In genomic region chr5:138653502-138653901, GRCh38 we compare ENCODE assay signal across 9 cellular contexts.
DNase-seq lines count a peak whose midpoint lies in the region; ATAC-seq, FAIRE-seq and TF ChIP-seq lines count a peak whose summit lies in the region.
"Had no signal": no experiment of that assay in that cellular context is flagged by ENCODE, and none has a peak within 500 bp of the region (broad histone marks: within the 10 kb centered on the region; RNA-seq: fewer than 3 reads in every experiment).

No MANE protein-coding gene starts in this region.

- no peaks in the 10 kb centered on the region for H3K27me3 ChIP-seq in BE2C

- no peak for TF ChIP-seq POLR2A in GM12891 (IDR thresholded peaks at IDR 0.05; ENCODE audit: low read depth, low read length)

- H3K36me3 ChIP-seq in BE2C: no peaks in the 10 kb centered on the region

- peak; percentile 44 for TF ChIP-seq CTCF in BE2C (IDR thresholded peaks at IDR 0.05; ENCODE audit: low read depth, low read length)

- H3K4me3 ChIP-seq in BE2C (ENCODE audit: low read depth, low read length): no peak overlapping the region

- DNase-seq in BE2C (no peak), GM12891 (ENCODE audit: insufficient read length, low spot score) (no peak), head of caudate nucleus (peak in 34 of 42 donors; percentile 38 to 84 (median 60)), middle frontal gyrus (ENCODE audit: extremely low spot score, low spot score) (no peak), NCI-H1436 (lab: John Stamatoyannopoulos, UW) (no peak), RCC 7860 (ENCODE audit: low spot score) (no peak)

- no peaks in the 10 kb centered on the region for H3K9me3 ChIP-seq in BE2C

- intact Hi-C loops in head of caudate nucleus (cut with DNase I): no loop called here

- FAIRE-seq in GM12891 (lab: Jason Lieb, UNC) (peak; percentile 87), RCC 7860 (lab: Jason Lieb, UNC) (no peak)
- FAIRE-seq: islet of Langerhans had no signal

- H3K4me1 ChIP-seq in BE2C: peaks cover 26% of the 10 kb centered on the region

- ATAC-seq in SK-N-SH treated with all-trans-retinoic acid at 6 μM for 48 hours (peak; percentile 82), GM21576 (IDR thresholded peaks at IDR 0.05; ENCODE audit: unreplicated experiment) (no peak)

TF ChIP-seq in GM12891, 5 proteins besides CTCF, POLR2A, EP300 and RAD21:
- no peak for TF ChIP-seq POLR2AphosphoS5 (IDR thresholded peaks at IDR 0.05; ENCODE audit: low read depth, low read length)
- no peak for TF ChIP-seq TAF1 (IDR thresholded peaks at IDR 0.05; ENCODE audit: low read depth, low read length)
- TF ChIP-seq PAX5 (IDR thresholded peaks at IDR 0.05; ENCODE audit: insufficient read depth, low read length, severe bottlenecking): no peak
- no peak for TF ChIP-seq SPI1 (IDR thresholded peaks at IDR 0.05; ENCODE audit: low read depth, low read length)
- TF ChIP-seq POU2F2 (IDR thresholded peaks at IDR 0.05; ENCODE audit: low read depth, low read length): peak; percentile 57; the same call in 1 of the 2 replicates

TF ChIP-seq in SK-N-SH treated with all-trans-retinoic acid at 6 μM for 48 hours, 23 proteins besides CTCF, POLR2A, EP300 and RAD21:
- no peak for TF ChIP-seq ZFP3 (CRISPR knock-in tag; IDR thresholded peaks at IDR 0.05)
- TF ChIP-seq ZC3H10 (CRISPR knock-in tag; IDR thresholded peaks at IDR 0.05): no peak
- TF ChIP-seq ARNTL (CRISPR knock-in tag; IDR thresholded peaks at IDR 0.05; ENCODE audit: borderline replicate concordance, low read depth): no peak
- no peak for TF ChIP-seq RARB (CRISPR knock-in tag; IDR thresholded peaks at IDR 0.05)

Comparison
In these comparisons a context has a peak if more than half of its experiments do, and no peak if none do; other contexts are left out.
1. DNase-seq: peak in head of caudate nucleus (34 of 42); none in BE2C (single experiment), GM12891 (single experiment), middle frontal gyrus (single experiment), NCI-H1436 (single experiment) and RCC 7860 (single experiment).